13 cellular contexts compared by ENCODE assay signal in genomic region chr2:168033966-168034365, GRCh38.
"Had no signal": no experiment of that assay in that cellular context is flagged by ENCODE, and none has a peak within 500 bp of the region (broad histone marks: within the 10 kb centered on the region; RNA-seq: fewer than 3 reads in every experiment).

No MANE protein-coding gene starts in this region.

- DNase-seq: activated effector memory CD4-positive, alpha-beta T cell treated with Interleukin-2 at 50 U/mL for 16 hours; amniotic stem cell; body of pancreas; effector memory CD4-positive, alpha-beta T cell; erythroblast; hippocampal formation; kidney glomerular epithelial cell; stimulated activated CD4-positive, alpha-beta T cell treated with anti-CD3 and anti-CD28 coated beads, Interleukin-4, amount 100 ng/mL, for 1 hour; stimulated activated CD8-positive, alpha-beta memory T cell treated with anti-CD3 and anti-CD28 coated beads, Interleukin-4, amount 100 ng/mL, for 48 hours; testis; upper lobe of right lung had no signal

- H3K27ac ChIP-seq: body of pancreas, parathyroid adenoma, testis, upper lobe of right lung had no signal

- H3K4me3 ChIP-seq: body of pancreas, testis, upper lobe of right lung had no signal

- H3K9me3 ChIP-seq: body of pancreas, testis, upper lobe of right lung had no signal

- H3K27me3 ChIP-seq: body of pancreas, testis, upper lobe of right lung had no signal

- H3K36me3 ChIP-seq: upper lobe of right lung had no signal

- ATAC-seq: activated naive CD4-positive, alpha-beta T cell treated with anti-CD3 and anti-CD28 coated beads, Interleukin-2, amount 50 U/mL, for 72 hours; body of pancreas; upper lobe of right lung had no signal

- H3K4me1 ChIP-seq: body of pancreas, parathyroid adenoma, testis, upper lobe of right lung had no signal
